ENCODE assay signal across 9 cellular contexts in genomic region chr10:60031664-60032063, GRCh38.
DNase-seq lines count a peak whose midpoint lies in the region; ATAC-seq lines count a peak whose summit lies in the region.
"Had no signal": no experiment of that assay in that cellular context is flagged by ENCODE, and none has a peak within 500 bp of the region (broad histone marks: within the 10 kb centered on the region; RNA-seq: fewer than 3 reads in every experiment).

No MANE protein-coding gene starts in this region.

- H3K36me3 Mint-ChIP-seq in activated T-cell treated with anti-CD3 and anti-CD28 coated beads, Interleukin-2, amount 50 U/mL, for 72 hours (ENCODE audit: insufficient read depth in 2 of 2) = peaks cover 0 to 2% of the 10 kb centered on the region in 2 donors
- H3K36me3 Mint-ChIP-seq in stimulated activated naive B cell treated with anti-CD40 and anti-IgM and Interleukin-4, amounts not matched to agents 10 μg/mL and 1 μg/mL and 100 μg/mL, for 72 hours = no peaks in the 10 kb centered on the region

- H3K4me1 Mint-ChIP-seq in activated T-cell treated with anti-CD3 and anti-CD28 coated beads, Interleukin-2, amount 50 U/mL, for 72 hours (ENCODE audit: low read depth) = peaks cover 17% of the 10 kb centered on the region
- H3K4me1 Mint-ChIP-seq in stimulated activated naive B cell treated with anti-CD40 and anti-IgM and Interleukin-4, amounts not matched to agents 10 μg/mL and 1 μg/mL and 100 μg/mL, for 72 hours = peaks cover 24 to 31% of the 10 kb centered on the region in 2 donors

- peak overlapping the region; percentile 27 for H3K27ac Mint-ChIP-seq in activated T-cell treated with anti-CD3 and anti-CD28 coated beads, Interleukin-2, amount 50 U/mL, for 72 hours
- peak overlapping the region; percentile 57 for H3K27ac Mint-ChIP-seq in stimulated activated naive B cell treated with anti-CD40 and anti-IgM and Interleukin-4, amounts not matched to agents 10 μg/mL and 1 μg/mL and 100 μg/mL, for 72 hours
- H3K27ac Mint-ChIP-seq: stimulated activated naive CD8-positive, alpha-beta T cell treated with anti-CD3 and anti-CD28 coated beads, Interleukin-15, Interleukin-2, amounts not matched to agents 100 ng/mL and 50 ng/mL, for 24 hours had no signal

- no peaks in the 10 kb centered on the region for H3K9me3 Mint-ChIP-seq in activated T-cell treated with anti-CD3 and anti-CD28 coated beads, Interleukin-2, amount 50 U/mL, for 72 hours
- no peaks in the 10 kb centered on the region for H3K9me3 Mint-ChIP-seq in stimulated activated naive B cell treated with anti-CD40 and anti-IgM and Interleukin-4, amounts not matched to agents 10 μg/mL and 1 μg/mL and 100 μg/mL, for 72 hours
- H3K9me3 Mint-ChIP-seq: stimulated activated naive CD8-positive, alpha-beta T cell treated with anti-CD3 and anti-CD28 coated beads, Interleukin-15, Interleukin-2, amounts not matched to agents 100 ng/mL and 50 ng/mL, for 24 hours had no signal

- H3K4me3 Mint-ChIP-seq in activated T-cell treated with anti-CD3 and anti-CD28 coated beads, Interleukin-2, amount 50 U/mL, for 72 hours = no peak overlapping the region
- peak overlapping the region in 1 of 2 donors; percentile 2 for H3K4me3 Mint-ChIP-seq in stimulated activated naive B cell treated with anti-CD40 and anti-IgM and Interleukin-4, amounts not matched to agents 10 μg/mL and 1 μg/mL and 100 μg/mL, for 72 hours
- H3K4me3 Mint-ChIP-seq: stimulated activated naive CD8-positive, alpha-beta T cell treated with anti-CD3 and anti-CD28 coated beads, Interleukin-15, Interleukin-2, amounts not matched to agents 100 ng/mL and 50 ng/mL, for 24 hours had no signal

- peak; percentile 25 to 57 for ATAC-seq in activated T-cell treated with anti-CD3 and anti-CD28 coated beads, Interleukin-2, amount 50 U/mL, for 72 hours (replicated peaks in 1 of 2)
- peak; percentile 48 for ATAC-seq in HG03159 (IDR thresholded peaks at IDR 0.05; ENCODE audit: unreplicated experiment)
- peak; percentile 87 to 92 for ATAC-seq in stimulated activated naive B cell treated with anti-CD40 and anti-IgM and Interleukin-4, amounts not matched to agents 10 μg/mL and 1 μg/mL and 100 μg/mL, for 72 hours (replicated peaks)

- DNase-seq in activated T-cell treated with anti-CD3 and anti-CD28 coated beads, Interleukin-2, amount 50 U/mL, for 72 hours = peak in 1 of 2 donors; percentile 1
- DNase-seq in activated T-cell treated with anti-CD3 and anti-CD28 coated beads for 4 hours (no peak), occipital lobe (lab: John Stamatoyannopoulos, UW) (no peak), NCI-H146 (lab: John Stamatoyannopoulos, UW) (no peak), NCI-H748 (lab: John Stamatoyannopoulos, UW; ENCODE audit: unreplicated experiment) (no peak)
- peak; percentile 65 for DNase-seq in stimulated activated naive B cell treated with anti-CD40 and anti-IgM and Interleukin-4, amounts not matched to agents 10 μg/mL and 1 μg/mL and 100 μg/mL, for 72 hours

- peak overlapping the region; percentile 4 for H3K27ac ChIP-seq in angular gyrus (ENCODE audit: low read depth, low read length)

- H3K27me3 Mint-ChIP-seq in activated T-cell treated with anti-CD3 and anti-CD28 coated beads, Interleukin-2, amount 50 U/mL, for 72 hours (ENCODE audit: low read depth) = no peaks in the 10 kb centered on the region
- peaks cover 0 to under 1% of the 10 kb centered on the region in 2 donors for H3K27me3 Mint-ChIP-seq in stimulated activated naive B cell treated with anti-CD40 and anti-IgM and Interleukin-4, amounts not matched to agents 10 μg/mL and 1 μg/mL and 100 μg/mL, for 72 hours
